Comparison of ENCODE assay signal across 33 cellular contexts in genomic region chrX:43758044-43758443, GRCh38.
"Had no signal": no experiment of that assay in that cellular context is flagged by ENCODE, and none has a peak within 500 bp of the region (broad histone marks: within the 10 kb centered on the region; RNA-seq: fewer than 3 reads in every experiment).

No MANE protein-coding gene starts in this region.

- H3K27me3 ChIP-seq: MG63 had no signal

- H3K36me3 ChIP-seq: MG63 had no signal

- DNase-seq: Kasumi-1, KBM-7, KG1, MG63, MM.1S, MV-4-11, NCI-H1048, NCI-H1092 treated with DMSO at 0.1 percent for 48 hours, NCI-H1105, NCI-H1105 treated with DMSO at 0.1 percent for 48 hours, NCI-H1417, NCI-H1417 treated with DMSO at 0.1 percent for 48 hours, NCI-H1436, NCI-H1436 treated with DMSO at 0.1 percent for 48 hours, NCI-H146, NCI-H1694, NCI-H1694 treated with DMSO at 0.1 percent for 48 hours, NCI-H187, NCI-H187 treated with DMSO at 0.1 percent for 48 hours, NCI-H1930, NCI-H2029, NCI-H2029 treated with DMSO at 0.1 percent for 48 hours, NCI-H2081, NCI-H2107, NCI-H2171, NCI-H2171 treated with DMSO at 0.1 percent for 48 hours, NCI-H2227 treated with DMSO at 0.1 percent for 48 hours, NCI-H226, NCI-H345, NCI-H446, NCI-H446 treated with DMSO at 0.1 percent for 48 hours, NCI-H510A had no signal

- H3K9ac ChIP-seq: KMS-11 had no signal

- H3K9me3 ChIP-seq: MG63 had no signal

- H3K27ac ChIP-seq: KMS-11 had no signal

- H3K4me3 ChIP-seq: MG63 had no signal
